ENCODE assay signal across 22 cellular contexts in the genomic region with DNA sequence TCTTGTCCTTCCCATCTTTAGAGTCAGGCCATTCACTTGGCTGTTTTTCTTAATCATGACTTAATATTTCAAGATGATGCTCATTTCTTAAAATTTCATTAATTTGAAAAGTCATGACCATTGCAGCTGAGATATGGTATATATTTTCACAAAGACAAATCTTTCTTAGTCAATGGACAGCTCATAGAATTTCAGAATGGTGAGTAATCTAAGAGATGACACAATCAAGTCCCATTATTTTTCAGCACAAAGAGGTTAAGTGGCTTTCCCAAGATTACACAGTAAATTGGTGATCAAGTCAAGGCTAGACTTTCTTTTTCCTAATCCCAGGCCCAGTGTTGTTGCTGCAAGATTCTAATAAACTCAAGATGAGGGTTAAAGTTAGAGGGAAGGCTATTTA. TPM values are rescaled to one million over a fixed set of nuclear protein-coding genes. Genes with fewer than 3 reads are reported as not detected.
DNase-seq lines count a peak whose midpoint lies in the region; ATAC-seq and TF ChIP-seq lines count a peak whose summit lies in the region.
"Had no signal": no experiment of that assay in that cellular context is flagged by ENCODE, and none has a peak within 500 bp of the region (broad histone marks: within the 10 kb centered on the region; RNA-seq: fewer than 3 reads in every experiment).

No MANE protein-coding gene starts in this region.

- CTCF ChIA-PET in PC-9 (lab: Charles Lee): no interaction called here

- TF ChIP-seq EP300 in tibial nerve (IDR thresholded peaks at IDR 0.05): no peak

- H3K36me3 ChIP-seq in PC-9 (ENCODE audit: low read depth): no peaks in the 10 kb centered on the region
- no peaks in the 10 kb centered on the region for H3K36me3 ChIP-seq in kidney epithelial cell (ENCODE audit: control insufficient read depth, insufficient read depth, low read length)
- H3K36me3 ChIP-seq in tibial nerve: no peaks in the 10 kb centered on the region
- H3K36me3 ChIP-seq: MG63, right atrium auricular region had no signal

- no peaks in the 10 kb centered on the region for H3K9me3 ChIP-seq in PC-9 (ENCODE audit: insufficient read depth, low read depth)
- no peaks in the 10 kb centered on the region for H3K9me3 ChIP-seq in tibial nerve
- H3K9me3 ChIP-seq: MG63, right atrium auricular region had no signal

- TF ChIP-seq CTCF in PC-9 (conservative IDR thresholded peaks at IDR 0.05): no peak
- TF ChIP-seq CTCF in kidney epithelial cell (IDR thresholded peaks at IDR 0.05; ENCODE audit: insufficient read depth, low read length, poor library complexity, severe bottlenecking): no peak
- no peak for TF ChIP-seq CTCF in tibial nerve (IDR thresholded peaks at IDR 0.05)

- DNase-seq in EH (ENCODE audit: low read depth) (peak; percentile 84), PC-9 (peak in 1 of 2 experiments; percentile 57), dermis blood vessel endothelial cell (peak; percentile 8), kidney epithelial cell (ENCODE audit: low read depth) (peak; percentile 4), amniotic stem cell (lab: John Stamatoyannopoulos, UW) (no peak), tibial nerve (ENCODE audit: low spot score in 2 of 2) (no peak), GDM1 (lab: John Stamatoyannopoulos, UW) (no peak)
- DNase-seq: activated CD4-positive, alpha-beta T cell treated with anti-CD3 and anti-CD28 coated beads for 48 hours; activated naive CD4-positive, alpha-beta T cell treated with anti-CD3 and anti-CD28 coated beads for 36 hours; AML-193; effector CD8-positive, alpha-beta T cell; H7; immature natural killer cell; MG63; NCI-H1694 treated with DMSO at 0.1 percent for 48 hours; NCI-H446 had no signal

- H3K27ac ChIP-seq in PC-9 (0 out of 2 replicates have a peak overlapping the region, but pooled peaks have one; percentile 1), tibial nerve (no peak overlapping the region)
- H3K27ac ChIP-seq: right atrium auricular region, SK-N-MC had no signal

- no peak overlapping the region for H2AFZ ChIP-seq in PC-9

- H3K4me3 ChIP-seq in PC-9: no peak overlapping the region
- no peak overlapping the region for H3K4me3 ChIP-seq in kidney epithelial cell (ENCODE audit: low read depth, low read length)
- no peak overlapping the region for H3K4me3 ChIP-seq in tibial nerve
- H3K4me3 ChIP-seq: MG63, right atrium auricular region, SK-N-MC had no signal

- POLR2A ChIA-PET in PC-9 (lab: Charles Lee; ENCODE audit: unreplicated experiment): no interaction called here

- H3K79me2 ChIP-seq in PC-9 (ENCODE audit: low read depth): no peaks in the 10 kb centered on the region

- H3K27me3 ChIP-seq in PC-9 (ENCODE audit: insufficient read depth, low read depth): no peaks in the 10 kb centered on the region
- H3K27me3 ChIP-seq in kidney epithelial cell (ENCODE audit: control insufficient read depth, insufficient read depth, low read length): no peaks in the 10 kb centered on the region
- H3K27me3 ChIP-seq in tibial nerve: no peaks in the 10 kb centered on the region
- H3K27me3 ChIP-seq: MG63, right atrium auricular region had no signal

- H4K20me1 ChIP-seq in PC-9 (ENCODE audit: insufficient read depth): no peaks in the 10 kb centered on the region

- ATAC-seq in GM19351 (IDR thresholded peaks at IDR 0.05; ENCODE audit: unreplicated experiment): no peak

- H3F3A ChIP-seq in PC-9 (ENCODE audit: insufficient read depth, low read depth): no peaks in the 10 kb centered on the region; the same call in 1 of the 2 replicates

- no TSS peak for BruUV-seq in PC-9 (replicated peaks; lab: Mats Ljungman, UMichigan)

- no peaks in the 10 kb centered on the region for H3K9me2 ChIP-seq in PC-9 (ENCODE audit: insufficient read depth)

- intact Hi-C loops in PC-9 (cut with micrococcal nuclease; ENCODE audit: unreplicated experiment): no loop called here

- no peak for TF ChIP-seq POLR2A in tibial nerve (IDR thresholded peaks at IDR 0.05)

- no peak overlapping the region for H3K4me2 ChIP-seq in PC-9

- 0 out of 2 replicates have a peak, but pooled peaks cover 4% of the 10 kb centered on the region for H3K4me1 ChIP-seq in PC-9 (replicated peaks; ENCODE audit: insufficient read depth)
- H3K4me1 ChIP-seq in tibial nerve: peaks cover 0 to 3% (median 0%) of the 10 kb centered on the region in 4 donors

RNA-seq across cellular contexts. Expression of a gene that starts 34.4 kb away (rescaled TPM):
- not detected in 2 replicates for total RNA-seq in PC-9 (2021)
- not detected in 2 replicates for total RNA-seq in dermis blood vessel endothelial cell
- total RNA-seq in kidney epithelial cell: not detected in 2 replicates
- not detected for total RNA-seq in tibial nerve
- total RNA-seq: activated naive CD4-positive, alpha-beta T cell treated with anti-CD3 and anti-CD28 coated beads for 36 hours; cardiac septum; H7; mesenteric fat pad; neural crest cell; right atrium auricular region had no signal

Comparison
In these comparisons a context has a peak if more than half of its experiments do, and no peak if none do; other contexts are left out.
1. DNase-seq: peak in EH (single experiment), dermis blood vessel endothelial cell (single experiment) and kidney epithelial cell (single experiment); none in amniotic stem cell (single experiment), tibial nerve (0 of 2) and GDM1 (single experiment).